19 cellular contexts compared by ENCODE assay signal in genomic region chr13:110746443-110746842, GRCh38.
"Had no signal": no experiment of that assay in that cellular context is flagged by ENCODE, and none has a peak within 500 bp of the region (broad histone marks: within the 10 kb centered on the region; RNA-seq: fewer than 3 reads in every experiment).

No MANE protein-coding gene starts in this region.

- H3K4me1 ChIP-seq: colonic mucosa, esophagus muscularis mucosa, lower lobe of right lung, transverse colon had no signal

- ATAC-seq: activated T-cell treated with anti-CD3 and anti-CD28 coated beads, Interleukin-2, amount 50 U/mL, for 4 hours; left cardiac atrium; lower lobe of right lung; right cardiac atrium; stimulated activated naive CD8-positive, alpha-beta T cell treated with anti-CD3 and anti-CD28 coated beads, Interleukin-15, Interleukin-2, amounts not matched to agents 100 U/mL and 50 U/mL, for 24 hours; T-helper 17 cell; WTC11 had no signal

- H3K4me3 ChIP-seq: colonic mucosa, esophagus muscularis mucosa, lower lobe of right lung, skin epidermis, transverse colon had no signal

- H3K36me3 ChIP-seq: colonic mucosa, esophagus muscularis mucosa, lower lobe of right lung, transverse colon had no signal

- DNase-seq: activated CD4-positive, alpha-beta memory T cell treated with anti-CD3 and anti-CD28 coated beads, Interleukin-2, amount 10 ng/mL, durations not matched to agents 7 days and 5 days; activated CD4-positive, alpha-beta T cell treated with anti-CD3 and anti-CD28 coated beads for 4 hours; activated effector memory CD4-positive, alpha-beta T cell treated with Interleukin-2 at 50 U/mL for 16 hours; activated naive CD4-positive, alpha-beta T cell treated with anti-CD3 and anti-CD28 coated beads, Interleukin-2, amount 50 U/mL, for 16 hours; activated T-cell treated with anti-CD3 and anti-CD28 coated beads, Interleukin-2, amount 50 U/mL, for 4 hours; amniotic stem cell; colonic mucosa; foreskin melanocyte; left cardiac atrium; lower lobe of right lung; midbrain; posterior cingulate gyrus; right cardiac atrium; stimulated activated naive CD8-positive, alpha-beta T cell treated with anti-CD3 and anti-CD28 coated beads, Interleukin-15, Interleukin-2, amounts not matched to agents 100 U/mL and 50 U/mL, for 24 hours; T-helper 17 cell; transverse colon had no signal

- H3K9me3 ChIP-seq: colonic mucosa, esophagus muscularis mucosa, transverse colon had no signal
